ENCODE assay signal across 1 cellular context in the genomic region with DNA sequence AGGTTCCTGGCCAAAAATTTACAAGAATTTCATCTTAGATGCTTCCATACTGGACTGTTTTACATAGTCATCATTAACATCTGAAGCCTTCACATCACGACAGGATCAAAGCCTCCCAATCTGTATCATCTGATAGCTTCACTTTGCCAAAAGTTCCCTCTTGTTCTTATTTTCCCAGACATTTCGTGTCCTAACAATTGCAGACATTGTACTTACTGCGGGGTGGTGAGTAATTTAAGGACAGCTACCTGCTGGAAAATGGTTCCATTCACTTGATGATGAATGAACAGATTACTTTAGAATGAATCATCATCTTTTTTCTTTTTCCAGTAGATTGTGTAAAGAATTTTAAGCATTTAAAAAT.
TF ChIP-seq lines count a peak whose summit lies in the region.

No MANE protein-coding gene starts in this region.

TF ChIP-seq in WTC11, 78 proteins besides CTCF, POLR2A, EP300 and RAD21 (continued from another document):
- TF ChIP-seq ARID4B (CRISPR knock-in tag; IDR thresholded peaks at IDR 0.05; ENCODE audit: borderline replicate concordance): no peak
- TF ChIP-seq CREM (CRISPR knock-in tag; IDR thresholded peaks at IDR 0.05): no peak
- TF ChIP-seq ZNF396 (CRISPR knock-in tag; IDR thresholded peaks at IDR 0.05; ENCODE audit: borderline replicate concordance): no peak
- TF ChIP-seq, protein P1, sequence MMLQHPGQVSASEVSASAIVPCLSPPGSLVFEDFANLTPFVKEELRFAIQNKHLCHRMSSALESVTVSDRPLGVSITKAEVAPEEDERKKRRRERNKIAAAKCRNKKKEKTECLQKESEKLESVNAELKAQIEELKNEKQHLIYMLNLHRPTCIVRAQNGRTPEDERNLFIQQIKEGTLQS (CRISPR knock-in tag; conservative IDR thresholded peaks at IDR 0.05): no peak
- no peak for TF ChIP-seq RORB (CRISPR knock-in tag; IDR thresholded peaks at IDR 0.05)
- no peak for TF ChIP-seq PRDM15 (CRISPR knock-in tag; IDR thresholded peaks at IDR 0.05)
- no peak for TF ChIP-seq ZNF121 (CRISPR knock-in tag; IDR thresholded peaks at IDR 0.05)
- no peak for TF ChIP-seq ETV6 (CRISPR knock-in tag; IDR thresholded peaks at IDR 0.05)
- TF ChIP-seq ELF4 (CRISPR knock-in tag; IDR thresholded peaks at IDR 0.05; ENCODE audit: low read depth): no peak
